Comparison of ENCODE assay signal across 8 cellular contexts in the genomic region with DNA sequence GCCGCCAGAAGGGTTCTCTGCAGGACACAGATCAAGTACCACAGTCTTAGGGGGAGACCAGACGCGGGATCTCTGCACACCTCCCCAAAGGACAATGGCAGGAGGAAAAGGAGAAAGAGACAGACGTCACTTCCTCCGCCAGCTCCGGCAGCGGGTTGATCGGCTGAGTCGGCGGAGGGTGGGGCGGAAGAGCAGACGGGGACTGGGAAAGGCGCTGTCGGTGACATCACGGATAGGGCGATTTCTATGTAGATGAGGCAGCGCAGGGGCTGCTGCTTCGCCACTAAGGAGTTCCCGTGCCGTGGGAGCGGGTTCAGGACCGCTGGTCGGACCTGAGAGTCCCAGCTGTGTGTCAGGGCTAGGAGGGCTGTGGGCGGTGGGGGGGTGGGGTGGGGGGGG. TPM values are rescaled to one million over a fixed set of nuclear protein-coding genes. Genes with fewer than 3 reads are reported as not detected.
DNase-seq lines count a peak whose midpoint lies in the region; ATAC-seq lines count a peak whose summit lies in the region.
"Not testable (repeated sequence)": the region's sequence is repeated elsewhere in the genome, so short reads cannot be mapped to it uniquely, and the experiment has no call there.

No MANE protein-coding gene starts in this region.

- H4K8ac ChIP-seq in neuronal stem cell (ENCODE audit: low read depth, low read length) = not testable (repeated sequence)

- no CpG with 5 or more reads among the region's 24 CpGs for WGBS in neuronal stem cell (ENCODE audit: extremely low coverage in 2 of 2, insufficient read length in 2 of 2, insufficient replicate concordance in 1 of 2), 2 donors

- DNase-seq in NCI-H1092 treated with DMSO at 0.1 percent for 48 hours (lab: John Stamatoyannopoulos, UW) = peak; percentile 75
- peak; percentile 0 for DNase-seq in SIG-M5 (lab: John Stamatoyannopoulos, UW)
- DNase-seq in activated T-helper 1 cell treated with Interleukin-2 at 50 U/mL for 16 hours (ENCODE audit: low read depth) = peak; percentile 47
- not testable (repeated sequence) for DNase-seq in neuronal stem cell (ENCODE audit: low spot score)
- DNase-seq in stimulated activated naive CD4-positive, alpha-beta T cell treated with Interleukin-2 at 50 U/mL for 16 hours (lab: John Stamatoyannopoulos, UW) = peak; percentile 56

- not testable (repeated sequence) for H3K14ac ChIP-seq in neuronal stem cell (ENCODE audit: low read length)

- not testable (repeated sequence) for H3K18ac ChIP-seq in neuronal stem cell (ENCODE audit: low read length)

- H4K91ac ChIP-seq in neuronal stem cell (ENCODE audit: low read depth, low read length, poor library complexity) = not testable (repeated sequence)

- not testable (repeated sequence) for H3K9ac ChIP-seq in neuronal stem cell (ENCODE audit: low read depth, low read length, poor library complexity)

- not testable (repeated sequence) for H3K27ac ChIP-seq in neuronal stem cell (replicated peaks; ENCODE audit: low read length)

- H3K27me3 ChIP-seq in neuronal stem cell (ENCODE audit: control insufficient read depth in 3 of 3, insufficient read depth in 3 of 3, low read depth in 1 of 3, low read length in 3 of 3) = not testable (repeated sequence)

- not testable (repeated sequence) for H3K4me3 ChIP-seq in neuronal stem cell (ENCODE audit: low read length in 2 of 2)

- H3K4ac ChIP-seq in neuronal stem cell (ENCODE audit: low read length) = not testable (repeated sequence)

- H3K9me3 ChIP-seq in neuronal stem cell (replicated peaks in 1 of 2; ENCODE audit: control insufficient read depth in 2 of 2, insufficient read depth in 1 of 2, low read depth in 1 of 2, low read length in 2 of 2) = not testable (repeated sequence)

- peak overlapping the region; percentile 53 for H2AFZ ChIP-seq in neuronal stem cell (ENCODE audit: low read length)

- not testable (repeated sequence) for H2BK120ac ChIP-seq in neuronal stem cell (ENCODE audit: low read depth, low read length)

- H3K36me3 ChIP-seq in neuronal stem cell (replicated peaks in 1 of 2; ENCODE audit: control insufficient read depth in 2 of 2, insufficient read depth in 2 of 2, low read length in 2 of 2) = not testable (repeated sequence)

- peak overlapping the region; percentile 25 for H3K4me2 ChIP-seq in neuronal stem cell (ENCODE audit: insufficient read depth, low read length, poor library complexity, severe bottlenecking)

- not testable (repeated sequence) for H3K79me1 ChIP-seq in neuronal stem cell (ENCODE audit: low read depth, low read length)

- H2BK12ac ChIP-seq in neuronal stem cell (ENCODE audit: low read length) = not testable (repeated sequence)

- H2AK5ac ChIP-seq in neuronal stem cell (ENCODE audit: low read depth, low read length) = not testable (repeated sequence)

- peak; percentile 68 for ATAC-seq in GM18498 (IDR thresholded peaks at IDR 0.05; ENCODE audit: unreplicated experiment)
- peak; percentile 58 for ATAC-seq in HG02763 (IDR thresholded peaks at IDR 0.05; ENCODE audit: unreplicated experiment)
- ATAC-seq in esophagus mucosa = peak; percentile 86

- H3K23ac ChIP-seq in neuronal stem cell (ENCODE audit: low read depth, low read length, poor library complexity) = peak overlapping the region; percentile 100

- H3K4me1 ChIP-seq in neuronal stem cell (ENCODE audit: control insufficient read depth in 2 of 2, insufficient read depth in 1 of 2, low read depth in 1 of 2, low read length in 2 of 2) = not testable (repeated sequence)

- not testable (repeated sequence) for H2BK15ac ChIP-seq in neuronal stem cell (ENCODE audit: low read length)

- H2BK5ac ChIP-seq in neuronal stem cell (ENCODE audit: low read length) = not testable (repeated sequence)

RNA-seq across cellular contexts. Expression of a gene that starts 38.7 kb away (rescaled TPM):
- not detected for total RNA-seq in esophagus mucosa
- not detected for polyA plus RNA-seq in neuronal stem cell (2013, experiment 1 of 2)
- polyA plus RNA-seq in neuronal stem cell (2013, experiment 2 of 2) = not detected
